In genomic region chr2:99489758-99490087, GRCh38 we compare ENCODE assay signal across 8 cellular contexts. TPM values are rescaled to one million over a fixed set of nuclear protein-coding genes. Genes with fewer than 3 reads are reported as not detected.
DNase-seq lines count a peak whose midpoint lies in the region; ATAC-seq and TF ChIP-seq lines count a peak whose summit lies in the region.

Gene REV1 (minus strand): TSS chr2:99490017. CDS start chr2:99464975, 25,042 bp downstream.

- no peak for TF ChIP-seq RAD21 in liver (IDR thresholded peaks at IDR 0.05)

- H3K27ac ChIP-seq in AG04450 (ENCODE audit: low read depth, low read length) (peak within 1 kb of the TSS; percentile 65), mammary epithelial cell (ENCODE audit: insufficient read depth, low read depth, low read length) (peak within 1 kb of the TSS; percentile 82), liver (ENCODE audit: low read depth in 1 of 2, low read length in 2 of 2) (peak within 1 kb of the TSS; percentile 83 to 91), thymus (ENCODE audit: low read depth) (peak within 1 kb of the TSS; percentile 95)

- BruUV-seq in mammary epithelial cell (replicated peaks; lab: Mats Ljungman, UMichigan): no TSS peak

- no peaks in the 10 kb centered on the region; the same call in 1 of the 2 replicates for H3K9me3 ChIP-seq in AG04450 (ENCODE audit: control insufficient read depth, insufficient read depth, low read length)
- no peaks in the 10 kb centered on the region for H3K9me3 ChIP-seq in mammary epithelial cell (replicated peaks; ENCODE audit: insufficient read depth, low read length)
- no peaks in the 10 kb centered on the region for H3K9me3 ChIP-seq in liver (ENCODE audit: control insufficient read depth in 4 of 4, low read length in 3 of 4)
- H3K9me3 ChIP-seq in thymus (ENCODE audit: control insufficient read depth): no peaks in the 10 kb centered on the region

- no peaks in the 10 kb centered on the region for H4K20me1 ChIP-seq in mammary epithelial cell (ENCODE audit: insufficient read depth, low read length)

- H3K27me3 ChIP-seq in AG04450 (ENCODE audit: control insufficient read depth, insufficient read depth, low read length) (peaks cover 10% of the 10 kb centered on the region), mammary epithelial cell (ENCODE audit: insufficient read depth, low read length) (no peaks in the 10 kb centered on the region), liver (ENCODE audit: control insufficient read depth in 4 of 4, insufficient read depth in 4 of 4, low read length in 3 of 4) (no peaks in the 10 kb centered on the region), thymus (ENCODE audit: control insufficient read depth, insufficient read depth) (no peaks in the 10 kb centered on the region)

- in situ Hi-C loops in mammary epithelial cell (cut with MboI; ENCODE audit: low sequenced_read_pairs in 2 of 2): loop anchor here in 1 of 2 donors (10.0 to 25.0 kb wide), 2 partner anchors 45 to 327 kb away; partner anchors contain the start of genes LIPT1 and TSGA10

- no peaks in the 10 kb centered on the region for H3K36me3 ChIP-seq in mammary epithelial cell (ENCODE audit: insufficient read depth, low read length)
- H3K36me3 ChIP-seq in liver (ENCODE audit: control insufficient read depth in 4 of 4, insufficient read depth in 3 of 4, low read depth in 1 of 4, low read length in 3 of 4): no peaks in the 10 kb centered on the region
- H3K36me3 ChIP-seq in thymus (ENCODE audit: control insufficient read depth, insufficient read depth): no peaks in the 10 kb centered on the region

- TF ChIP-seq CTCF in AG04450 (IDR thresholded peaks at IDR 0.05; ENCODE audit: low read depth, low read length) (no peak), mammary epithelial cell (conservative IDR thresholded peaks at IDR 0.05 in 1 of 2, IDR thresholded peaks at IDR 0.05 in 1 of 2; ENCODE audit: extremely low read depth in 1 of 2, insufficient read depth in 1 of 2, low read depth in 1 of 2, low read length in 2 of 2) (no peak), liver (IDR thresholded peaks at IDR 0.05; ENCODE audit: low read depth, low read length, missing input control) (no peak)

- peak within 1 kb of the TSS; percentile 99 for H3K4me2 ChIP-seq in mammary epithelial cell (ENCODE audit: insufficient read depth, low read depth, low read length)

- CTCF ChIA-PET in AG04450 (lab: Charles Lee): interaction anchor here (1.0 to 1.8 kb wide), 4 partner anchors 12 to 152 kb away, joined by 3 to 18 read pairs (median 4); partner anchors contain the start of gene EIF5B
- CTCF ChIA-PET in mammary epithelial cell (lab: Charles Lee; ENCODE audit: low non-redundant PET): no interaction called here

- peak within 1 kb of the TSS; percentile 94 for H2AFZ ChIP-seq in mammary epithelial cell (ENCODE audit: low read depth, low read length)

- DNase-seq in AG04450 (ENCODE audit: low read depth, low spot score) (no peak), HT-29 (ENCODE audit: low spot score) (no peak), mammary epithelial cell (no peak), globus pallidus (ENCODE audit: low spot score) (no peak), NCI-H526 (lab: John Stamatoyannopoulos, UW) (no peak)

- H3K79me2 ChIP-seq in mammary epithelial cell (ENCODE audit: insufficient read depth, low read length): peaks cover 48% of the 10 kb centered on the region

- WGBS in mammary epithelial cell (ENCODE audit: low coverage, missing lambda C conversion rate): 0% methylated on average over 6 of the region's 51 CpGs
- WGBS in liver: under 1% methylated on average over 49 of the region's 51 CpGs
- WGBS in thymus: 1% methylated on average over 50 of the region's 51 CpGs

- intact Hi-C loops in mammary epithelial cell (cut with micrococcal nuclease): loop anchor here (1.0 to 5.0 kb wide), 9 partner anchors 41 to 842 kb away; partner anchors contain the start of genes MITD1, MRPL30 and TXNDC9

- H3K4me1 ChIP-seq in mammary epithelial cell (ENCODE audit: insufficient read depth, low read length) (peaks cover 33% of the 10 kb centered on the region), liver (ENCODE audit: control insufficient read depth in 4 of 4, insufficient read depth in 4 of 4, low read length in 3 of 4) (peaks cover 6 to 19% (median 11%) of the 10 kb centered on the region in 4 donors), thymus (ENCODE audit: control insufficient read depth, insufficient read depth, low read length) (peaks cover 11% of the 10 kb centered on the region)

- peak within 1 kb of the TSS; percentile 79 for H3K4me3 ChIP-seq in AG04450 (ENCODE audit: low read depth, low read length)
- peak within 1 kb of the TSS; percentile 76 to 97 (median 82) for H3K4me3 ChIP-seq in mammary epithelial cell (replicated peaks in 1 of 3; ENCODE audit: insufficient read depth in 1 of 3, low read depth in 2 of 3, low read length in 3 of 3)
- H3K4me3 ChIP-seq in liver (ENCODE audit: low read depth in 1 of 3, low read length in 3 of 3): peak within 1 kb of the TSS; percentile 94 to 100 (median 96)
- peak within 1 kb of the TSS; percentile 98 for H3K4me3 ChIP-seq in thymus (ENCODE audit: low read length)

- peak within 1 kb of the TSS; percentile 94 for H3K9ac ChIP-seq in mammary epithelial cell (ENCODE audit: insufficient read depth, low read length)
- H3K9ac ChIP-seq in liver (ENCODE audit: low read depth in 1 of 2, low read length in 2 of 2): peak within 1 kb of the TSS; percentile 86 to 95

- POLR2A ChIA-PET in AG04450 (lab: Yijun Ruan, JAX): no interaction called here

- ATAC-seq in HG03378 (IDR thresholded peaks at IDR 0.05; ENCODE audit: unreplicated experiment): no peak

- dilution Hi-C loops in mammary epithelial cell (cut with HindIII; ENCODE audit: low sequenced_read_pairs): no loop called here

TF ChIP-seq in liver, 16 proteins besides CTCF, POLR2A, EP300 and RAD21:
- TF ChIP-seq FOXA2 (IDR thresholded peaks at IDR 0.05): no peak
TF ChIP-seq in liver: peak in this region for 0.

RNA-seq across cellular contexts. Expression of gene REV1, which starts in this region (rescaled TPM):
- polyA plus RNA-seq in AG04450 (2011; rRNA removed) (24.2 and 26.4 TPM in 2 replicates), mammary epithelial cell (17.9 TPM), liver (10 to 100 TPM in 1 of 2 donors, 1 to 10 TPM in 1; 4.0 to 11.9 TPM), thymus (27.1 TPM)
- polyA minus RNA-seq in AG04450 (2011; rRNA and poly(A)+ RNA removed): 26.2 and 37.4 TPM in 2 replicates
- total RNA-seq in HT-29 (2014; rRNA removed; shearing (Covaris generic)): 18.1 and 22.4 TPM in 2 replicates
- total RNA-seq in mammary epithelial cell (10 to 100 TPM; 36.3 to 38.4 TPM), liver (10 to 100 TPM; 20.5 to 37.7 TPM)
- 27.6 TPM for polyA minus RNA-seq in mammary epithelial cell
